Comparison of ENCODE assay signal across 28 cellular contexts in genomic region chr6:68049562-68049961, GRCh38.
"Had no signal": no experiment of that assay in that cellular context is flagged by ENCODE, and none has a peak within 500 bp of the region (broad histone marks: within the 10 kb centered on the region; RNA-seq: fewer than 3 reads in every experiment).

No MANE protein-coding gene starts in this region.

- H3K4me3 ChIP-seq: ovary, psoas muscle, skin epidermis, smooth muscle cell, stomach, thoracic aorta, thyroid gland, tibial nerve, upper lobe of left lung, vagina had no signal

- H3K36me3 ChIP-seq: neutrophil, ovary, stomach, thoracic aorta, thyroid gland, tibial nerve, upper lobe of left lung, vagina had no signal

- H3K27me3 ChIP-seq: neutrophil, ovary, stomach, thyroid gland, tibial nerve, upper lobe of left lung, vagina had no signal

- FAIRE-seq: urothelium cell line had no signal

- H3K79me2 ChIP-seq: parathyroid adenoma had no signal

- H3K27ac ChIP-seq: neutrophil, ovary, parathyroid adenoma, psoas muscle, skin epidermis, stomach, thoracic aorta, thyroid gland, tibial nerve, upper lobe of left lung, vagina had no signal

- H3K9ac ChIP-seq: parathyroid adenoma had no signal

- DNase-seq: naive thymus-derived CD8-positive, alpha-beta T cell; nephron progenitor cell; nucleus accumbens; ovary; posterior cingulate gyrus; psoas muscle; stimulated activated CD4-positive, alpha-beta T cell treated with anti-CD3 and anti-CD28 coated beads, Interleukin-15, amount 100 ng/mL, for 24 hours; stimulated activated CD4-positive, alpha-beta T cell treated with anti-CD3 and anti-CD28 coated beads, Interleukin-2, amount 100 ng/mL, for 24 hours; stimulated activated CD4-positive, alpha-beta T cell treated with anti-CD3 and anti-CD28 coated beads, Interleukin-2, amount 100 ng/mL, for 48 hours; stimulated activated CD4-positive, alpha-beta T cell treated with anti-CD3 and anti-CD28 coated beads, Interleukin-4, amount 100 ng/mL, for 24 hours; stimulated activated naive B cell treated with anti-CD40 and anti-IgM and Interleukin-4, amounts not matched to agents 10 μg/mL and 1 μg/mL and 100 μg/mL, for 72 hours; stimulated activated naive CD4-positive, alpha-beta T cell treated with Interleukin-2 at 50 U/mL for 16 hours; stomach; thyroid gland; trophoblast cell; upper lobe of left lung had no signal

- H3K9me3 ChIP-seq: neutrophil, ovary, psoas muscle, thoracic aorta, thyroid gland, vagina had no signal

- ATAC-seq: naive thymus-derived CD8-positive, alpha-beta T cell; natural killer cell treated with Interleukin-12 subunit alpha and Interleukin-12 subunit beta and Interleukin-15 and Interleukin-18, amount 100 ng/mL, for 72 hours; psoas muscle; right cardiac atrium; sciatic nerve; stimulated activated effector memory CD8-positive, alpha-beta T cell treated with anti-CD3 and anti-CD28 coated beads, Interleukin-12 subunit alpha, Interleukin-12 subunit beta, amount 100 ng/mL, for 72 hours; stimulated activated naive B cell treated with anti-CD40 and anti-IgM and Interleukin-4, amounts not matched to agents 10 μg/mL and 1 μg/mL and 100 μg/mL, for 72 hours had no signal

- H3K4me1 ChIP-seq: parathyroid adenoma, psoas muscle, stomach, thyroid gland, tibial nerve, upper lobe of left lung, vagina had no signal

- H3K4me2 ChIP-seq: smooth muscle cell had no signal

- H2AFZ ChIP-seq: parathyroid adenoma had no signal
